ENCODE assay signal across 21 cellular contexts in the genomic region with DNA sequence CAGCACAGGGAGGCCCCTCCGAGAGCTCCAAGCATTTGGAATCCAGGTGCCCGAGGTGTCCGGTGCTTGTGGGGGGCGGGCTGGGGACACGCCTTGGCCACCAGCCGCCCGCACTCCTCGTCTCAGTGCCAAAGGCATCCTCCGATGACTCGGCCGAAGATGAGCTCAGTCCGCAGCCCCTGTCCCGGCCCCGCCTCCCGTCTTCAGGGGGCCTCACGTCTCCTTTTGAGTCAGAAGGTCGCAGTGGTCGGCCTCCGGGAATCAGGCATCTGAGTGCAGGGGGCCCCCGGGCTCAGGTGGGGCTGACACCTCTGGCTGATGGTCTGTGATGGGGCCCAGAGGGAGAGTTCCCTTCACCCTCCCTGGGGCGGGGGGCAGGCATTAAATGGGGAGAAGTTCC.
"Had no signal": no experiment of that assay in that cellular context is flagged by ENCODE, and none has a peak within 500 bp of the region (broad histone marks: within the 10 kb centered on the region; RNA-seq: fewer than 3 reads in every experiment).

No MANE protein-coding gene starts in this region.

- H3K9me3 Mint-ChIP-seq: activated B cell treated with CpG ODN at 0.5 μM for 24 hours; activated CD4-positive, alpha-beta memory T cell treated with anti-CD3 and anti-CD28 coated beads, Interleukin-2, amount 10 ng/mL, durations not matched to agents 7 days and 5 days; naive B cell; neural progenitor cell; type B pancreatic cell had no signal

- H3K27me3 Mint-ChIP-seq: activated B cell treated with CpG ODN at 0.5 μM for 24 hours; activated CD4-positive, alpha-beta memory T cell treated with anti-CD3 and anti-CD28 coated beads, Interleukin-2, amount 10 ng/mL, durations not matched to agents 7 days and 5 days; naive B cell; type B pancreatic cell had no signal

- ATAC-seq: left lobe of liver, mucosa of descending colon had no signal

- H2AFZ ChIP-seq: neural progenitor cell had no signal

- H3K4me2 ChIP-seq: neural progenitor cell had no signal

- H3K4me3 Mint-ChIP-seq: activated B cell treated with CpG ODN at 0.5 μM for 24 hours; activated CD4-positive, alpha-beta memory T cell treated with anti-CD3 and anti-CD28 coated beads, Interleukin-2, amount 10 ng/mL, durations not matched to agents 7 days and 5 days; neural progenitor cell; type B pancreatic cell had no signal

- DNase-seq: activated B cell treated with CpG ODN at 0.5 μM for 24 hours; activated CD4-positive, alpha-beta memory T cell treated with anti-CD3 and anti-CD28 coated beads, Interleukin-2, amount 10 ng/mL, durations not matched to agents 7 days and 5 days; activated CD4-positive, alpha-beta T cell treated with anti-CD3 and anti-CD28 coated beads for 48 hours; anterior cingulate cortex; brain microvascular endothelial cell; central memory CD4-positive, alpha-beta T cell; colonic mucosa; erythroblast; hypothalamus; kidney; mucosa of descending colon; naive B cell; stimulated activated CD4-positive, alpha-beta T cell treated with anti-CD3 and anti-CD28 coated beads, Interleukin-12 subunit alpha, Interleukin-12 subunit beta, amount 100 ng/mL, for 4 hours; stimulated activated CD4-positive, alpha-beta T cell treated with anti-CD3 and anti-CD28 coated beads, Interleukin-1b, Interleukin-23, amount 100 ng/mL, for 48 hours; T-helper 9 cell; testis had no signal

- H3K27ac ChIP-seq: brain microvascular endothelial cell, colonic mucosa, neural progenitor cell, right atrium auricular region, testis had no signal

- H3K27me3 ChIP-seq: brain microvascular endothelial cell, colonic mucosa, neural progenitor cell, right atrium auricular region, testis had no signal

- H3K9me3 ChIP-seq: colonic mucosa, prostate gland, right atrium auricular region, testis had no signal

- H3K4me1 Mint-ChIP-seq: activated CD4-positive, alpha-beta memory T cell treated with anti-CD3 and anti-CD28 coated beads, Interleukin-2, amount 10 ng/mL, durations not matched to agents 7 days and 5 days had no signal

- H3K4me1 ChIP-seq: colonic mucosa, testis had no signal

- H3K36me3 Mint-ChIP-seq: type B pancreatic cell had no signal

- H3K36me3 ChIP-seq: brain microvascular endothelial cell, colonic mucosa, neural progenitor cell, prostate gland had no signal

- H3K4me3 ChIP-seq: colonic mucosa, mucosa of descending colon, neural progenitor cell, prostate gland, right atrium auricular region, testis had no signal

- H3K9ac ChIP-seq: neural progenitor cell had no signal

- H3K27ac Mint-ChIP-seq: activated CD4-positive, alpha-beta memory T cell treated with anti-CD3 and anti-CD28 coated beads, Interleukin-2, amount 10 ng/mL, durations not matched to agents 7 days and 5 days; type B pancreatic cell had no signal
